15 cellular contexts compared by ENCODE assay signal in the genomic region with DNA sequence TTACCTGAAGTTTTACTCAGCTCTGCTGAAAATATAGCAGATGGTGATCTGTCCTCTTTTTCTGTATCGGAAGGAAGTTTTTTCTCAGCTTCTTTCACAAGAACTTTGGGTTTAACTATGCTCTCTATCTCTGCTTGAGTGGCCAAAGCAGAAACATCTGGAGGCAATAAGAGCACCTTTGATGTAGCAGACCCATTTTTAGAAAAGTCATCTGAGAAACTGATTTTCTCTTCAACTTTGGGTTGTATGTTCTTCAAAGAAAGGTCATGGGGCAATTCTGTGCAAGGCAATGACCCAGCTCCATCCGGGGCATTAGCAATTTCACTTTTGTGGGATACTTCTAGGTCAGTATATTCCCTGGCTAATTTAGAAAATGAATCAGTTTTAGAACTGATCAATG. TPM values are rescaled to one million over a fixed set of nuclear protein-coding genes. Genes with fewer than 3 reads are reported as not detected.
DNase-seq lines count a peak whose midpoint lies in the region; ATAC-seq and TF ChIP-seq lines count a peak whose summit lies in the region.
"Had no signal": no experiment of that assay in that cellular context is flagged by ENCODE, and none has a peak within 500 bp of the region (broad histone marks: within the 10 kb centered on the region; RNA-seq: fewer than 3 reads in every experiment).

No MANE protein-coding gene starts in this region.

- H3K27ac Mint-ChIP-seq in activated T-helper 17 cell treated with anti-CD3 and anti-CD28 coated beads, Interleukin-2, amount 50 U/mL, for 72 hours, result no peak overlapping the region

- ATAC-seq in GM19455 (IDR thresholded peaks at IDR 0.05; ENCODE audit: unreplicated experiment) (peak; percentile 78), HG02885 (IDR thresholded peaks at IDR 0.05; ENCODE audit: poor library complexity, unreplicated experiment) (peak; percentile 78)
- peak; percentile 48 for ATAC-seq in activated T-helper 17 cell treated with anti-CD3 and anti-CD28 coated beads, Interleukin-2, amount 50 U/mL, for 72 hours (replicated peaks)
- ATAC-seq: esophagus mucosa, mucosa of descending colon, SK-N-SH treated with all-trans-retinoic acid at 6 μM for 48 hours had no signal

- no peak for TF ChIP-seq CTCF in tibial artery (IDR thresholded peaks at IDR 0.05)

- H3K36me3 ChIP-seq in BLaER1 treated with 17β-estradiol and CSF1 and Interleukin-3, amounts not matched to agents 10 nM and 100 nM, result peaks cover 0 to 93% (median 62%) of the 10 kb centered on the region in 11 experiments; a peak in 19 of 22 replicates
- no peaks in the 10 kb centered on the region for H3K36me3 ChIP-seq in tibial artery

- H4K20me1 ChIP-seq in BLaER1 treated with 17β-estradiol and CSF1 and Interleukin-3, amounts not matched to agents 10 nM and 100 nM, result peaks cover 35 to 100% (median 74%) of the 10 kb centered on the region in 11 experiments

- intact Hi-C loops in tibial artery (cut with DNase I; ENCODE audit: low total_unique reads), result no loop called here

- H3K4me1 ChIP-seq in BLaER1 treated with 17β-estradiol and CSF1 and Interleukin-3, amounts not matched to agents 10 nM and 100 nM, result peaks cover 58 to 99% (median 94%) of the 10 kb centered on the region in 10 experiments
- H3K4me1 ChIP-seq in tibial artery, result peaks cover 10 to 87% (median 53%) of the 10 kb centered on the region in 4 donors

- no peak overlapping the region for H3K4me3 Mint-ChIP-seq in activated T-helper 17 cell treated with anti-CD3 and anti-CD28 coated beads, Interleukin-2, amount 50 U/mL, for 72 hours

- no peaks in the 10 kb centered on the region for H3K9me3 Mint-ChIP-seq in activated T-helper 17 cell treated with anti-CD3 and anti-CD28 coated beads, Interleukin-2, amount 50 U/mL, for 72 hours

- peaks cover under 1% of the 10 kb centered on the region for H3K36me3 Mint-ChIP-seq in activated T-helper 17 cell treated with anti-CD3 and anti-CD28 coated beads, Interleukin-2, amount 50 U/mL, for 72 hours (ENCODE audit: low read depth)

- H3K4me3 ChIP-seq in BLaER1 treated with 17β-estradiol and CSF1 and Interleukin-3, amounts not matched to agents 10 nM and 100 nM, result peak overlapping the region in 6 of 10 experiments; percentile 9 to 39 (median 28); a peak in 7 of 20 replicates
- no peak overlapping the region for H3K4me3 ChIP-seq in tibial artery
- H3K4me3 ChIP-seq: mucosa of descending colon had no signal

- H3K27ac ChIP-seq in BLaER1 treated with 17β-estradiol and CSF1 and Interleukin-3, amounts not matched to agents 10 nM and 100 nM, result peak overlapping the region in 10 of 11 experiments; percentile 34 to 90 (median 60); a peak in 20 of 22 replicates
- H3K27ac ChIP-seq in tibial artery, result no peak overlapping the region

- DNase-seq in NCI-H187 treated with DMSO at 0.1 percent for 48 hours (lab: John Stamatoyannopoulos, UW) (no peak), tibial artery (no peak)
- no peak for DNase-seq in activated CD4-positive, alpha-beta T cell treated with anti-CD3 and anti-CD28 coated beads for 4 hours
- DNase-seq in activated CD4-positive, alpha-beta T cell treated with anti-CD3 and anti-CD28 coated beads for 1 hour, result no peak
- DNase-seq: caudate nucleus, DMS79, mucosa of descending colon, NCI-H748 treated with DMSO at 0.1 percent for 48 hours, retina had no signal

- H3K27me3 Mint-ChIP-seq in activated T-helper 17 cell treated with anti-CD3 and anti-CD28 coated beads, Interleukin-2, amount 50 U/mL, for 72 hours, result no peaks in the 10 kb centered on the region

- H3K9ac ChIP-seq in BLaER1 treated with 17β-estradiol and CSF1 and Interleukin-3, amounts not matched to agents 10 nM and 100 nM, result peak overlapping the region; percentile 3 to 55 (median 37); a peak in 13 of 22 replicates

- H3K27me3 ChIP-seq in BLaER1 treated with 17β-estradiol and CSF1 and Interleukin-3, amounts not matched to agents 10 nM and 100 nM, result no peaks in the 10 kb centered on the region
- no peaks in the 10 kb centered on the region for H3K27me3 ChIP-seq in tibial artery

- peaks cover 4% of the 10 kb centered on the region for H3K4me1 Mint-ChIP-seq in activated T-helper 17 cell treated with anti-CD3 and anti-CD28 coated beads, Interleukin-2, amount 50 U/mL, for 72 hours

- peak overlapping the region; percentile 65 to 83 (median 78) for H3K4me2 ChIP-seq in BLaER1 treated with 17β-estradiol and CSF1 and Interleukin-3, amounts not matched to agents 10 nM and 100 nM

- H3K9me3 ChIP-seq in BLaER1 treated with 17β-estradiol and CSF1 and Interleukin-3, amounts not matched to agents 10 nM and 100 nM (replicated peaks in 1 of 11), result peaks cover 0 to 12% (median 4%) of the 10 kb centered on the region in 11 experiments; a peak in 7 of 22 replicates
- H3K9me3 ChIP-seq in tibial artery, result peaks cover 0 to 5% (median 0%) of the 10 kb centered on the region in 3 donors
- H3K9me3 ChIP-seq: mucosa of descending colon had no signal

RNA-seq across cellular contexts. Expression of gene RTN4, which starts 25.2 kb away (rescaled TPM):
- total RNA-seq in activated T-helper 17 cell treated with anti-CD3 and anti-CD28 coated beads, Interleukin-2, amount 50 U/mL, for 72 hours, result 100 to 1,000 TPM in 1 of 2 donors, 10 to 100 TPM in 1; 74.9 to 131 TPM

Comparison
In these comparisons a context has a peak if more than half of its experiments do, and no peak if none do; other contexts are left out.
1. H3K27ac ChIP-seq: peak in BLaER1 treated with 17β-estradiol and CSF1 and Interleukin-3, amounts not matched to agents 10 nM and 100 nM (10 of 11); none in tibial artery (0 of 2).
2. H3K4me3 ChIP-seq: peak in BLaER1 treated with 17β-estradiol and CSF1 and Interleukin-3, amounts not matched to agents 10 nM and 100 nM (6 of 10); none in tibial artery (0 of 2).
3. Peak in every context shown above with its lines, with median percentiles within 50 percentile points of each other: ATAC-seq.